In the genomic region with DNA sequence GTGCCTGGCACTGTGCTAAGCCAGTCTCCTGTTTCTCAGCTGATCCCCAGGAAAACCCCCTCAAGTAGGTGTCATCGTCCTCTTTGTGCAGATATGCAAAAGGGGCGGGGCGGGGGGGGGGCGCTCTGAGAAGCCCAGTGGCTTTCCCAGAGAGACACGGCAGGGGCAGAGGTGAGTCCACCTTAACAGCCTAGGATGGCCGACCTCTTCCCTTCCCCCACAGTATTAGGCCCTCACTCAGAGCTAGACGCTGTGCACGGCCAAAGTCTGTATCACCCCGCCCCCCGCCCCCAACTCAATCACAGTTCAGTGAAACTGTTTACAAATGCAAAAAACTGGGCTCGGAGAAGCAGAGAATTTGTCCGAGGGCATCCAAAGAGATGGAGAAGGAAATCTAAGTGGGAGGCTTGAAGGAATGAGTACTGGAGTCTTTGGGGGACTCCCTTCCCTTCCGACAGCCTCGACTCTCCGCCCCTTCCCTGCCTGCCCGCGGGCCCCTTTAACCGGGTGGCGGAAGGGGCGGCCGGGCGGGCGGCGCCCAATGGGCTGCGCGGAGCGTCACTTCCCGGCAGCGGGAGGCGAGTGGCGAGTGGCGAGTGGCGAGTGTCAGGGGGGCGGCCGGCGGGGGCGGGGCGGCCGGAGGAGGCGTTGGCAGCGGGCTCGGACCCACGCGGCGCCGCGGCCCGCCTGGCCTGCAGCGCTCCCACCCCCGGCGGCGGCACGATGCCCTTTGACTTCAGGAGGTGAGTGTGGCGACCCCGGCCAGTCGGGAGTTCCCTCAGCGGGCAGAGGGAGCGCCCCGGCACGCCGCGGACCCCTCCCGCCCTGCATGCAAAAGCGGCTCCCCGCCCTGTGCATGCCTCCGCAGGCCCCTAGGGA, we compare ENCODE assay signal across 8 cellular contexts. TPM values are rescaled to one million over a fixed set of nuclear protein-coding genes. Genes with fewer than 3 reads are reported as not detected.
DNase-seq lines count a peak whose midpoint lies in the region; ATAC-seq lines count a peak whose summit lies in the region.

TSS of gene ERGIC1 (plus strand) at position 561 of the 879 bp plus-strand sequence. CDS start at position 724, 163 bp downstream.

- POLR2A ChIA-PET in activated CD4-positive, alpha-beta T cell treated with anti-CD3 and anti-CD28 coated beads, Interleukin-2, amount 10 ng/mL, durations not matched to agents 7 days and 5 days (lab: Charles Lee) = no interaction called here

- H3K9me3 Mint-ChIP-seq in activated CD4-positive, alpha-beta T cell treated with anti-CD3 and anti-CD28 coated beads, Interleukin-2, amount 10 ng/mL, durations not matched to agents 7 days and 5 days = no peaks in the 10 kb centered on the region
- no peaks in the 10 kb centered on the region for H3K9me3 Mint-ChIP-seq in dendritic cell treated with granulocyte-macrophage colony-stimulating factor and Interleukin-4, amounts not matched to agents 40 ng/mL and 50 ng/mL, for 4 days

- ATAC-seq in GM18520 (IDR thresholded peaks at IDR 0.05; ENCODE audit: unreplicated experiment) = peak; percentile 44
- ATAC-seq in HG03039 (IDR thresholded peaks at IDR 0.05; ENCODE audit: unreplicated experiment) = peak; percentile 71
- peak; percentile 79 for ATAC-seq in left lobe of liver

- peaks cover 11% of the 10 kb centered on the region for H3K36me3 Mint-ChIP-seq in activated CD4-positive, alpha-beta T cell treated with anti-CD3 and anti-CD28 coated beads, Interleukin-2, amount 10 ng/mL, durations not matched to agents 7 days and 5 days (ENCODE audit: low read depth)
- H3K36me3 Mint-ChIP-seq in dendritic cell treated with granulocyte-macrophage colony-stimulating factor and Interleukin-4, amounts not matched to agents 40 ng/mL and 50 ng/mL, for 4 days (ENCODE audit: low read depth) = peaks cover 9% of the 10 kb centered on the region

- DNase-seq in ACHN = peak; percentile 76
- DNase-seq in NCI-H460 (ENCODE audit: extremely low read depth, low read depth) = peak; percentile 71
- peak; percentile 74 for DNase-seq in activated CD4-positive, alpha-beta T cell treated with anti-CD3 and anti-CD28 coated beads, Interleukin-2, amount 10 ng/mL, durations not matched to agents 7 days and 5 days
- peak; percentile 94 for DNase-seq in left lobe of liver (ENCODE audit: low spot score)
- DNase-seq in stimulated activated CD4-positive, alpha-beta T cell treated with anti-CD3 and anti-CD28 coated beads, Interleukin-2, amount 100 ng/mL, for 48 hours = peak; percentile 48 to 60

- intact Hi-C loops in dendritic cell treated with granulocyte-macrophage colony-stimulating factor and Interleukin-4, amounts not matched to agents 40 ng/mL and 50 ng/mL, for 4 days (cut with micrococcal nuclease) = no loop called here

- in situ Hi-C loops in ACHN (cut with HindIII; ENCODE audit: low pct_ligation_motif_present, low pct_unique_long_range_greater_than_20kb, low sequenced_read_pairs) = no loop called here

- H3K27ac Mint-ChIP-seq in activated CD4-positive, alpha-beta T cell treated with anti-CD3 and anti-CD28 coated beads, Interleukin-2, amount 10 ng/mL, durations not matched to agents 7 days and 5 days = peak within 1 kb of the TSS; percentile 86
- peak within 1 kb of the TSS; percentile 89 for H3K27ac Mint-ChIP-seq in dendritic cell treated with granulocyte-macrophage colony-stimulating factor and Interleukin-4, amounts not matched to agents 40 ng/mL and 50 ng/mL, for 4 days

- CTCF ChIA-PET in activated CD4-positive, alpha-beta T cell treated with anti-CD3 and anti-CD28 coated beads, Interleukin-2, amount 10 ng/mL, durations not matched to agents 7 days and 5 days (lab: Charles Lee) = interaction anchor here (4.3 kb wide), 1 partner anchor 62 kb away, joined by 16 read pairs; the partner anchor contains the start of gene DUSP1

- peaks cover 38% of the 10 kb centered on the region for H3K4me1 Mint-ChIP-seq in activated CD4-positive, alpha-beta T cell treated with anti-CD3 and anti-CD28 coated beads, Interleukin-2, amount 10 ng/mL, durations not matched to agents 7 days and 5 days
- H3K4me1 Mint-ChIP-seq in dendritic cell treated with granulocyte-macrophage colony-stimulating factor and Interleukin-4, amounts not matched to agents 40 ng/mL and 50 ng/mL, for 4 days (ENCODE audit: low read depth) = peaks cover 69% of the 10 kb centered on the region

- H3K27me3 Mint-ChIP-seq in activated CD4-positive, alpha-beta T cell treated with anti-CD3 and anti-CD28 coated beads, Interleukin-2, amount 10 ng/mL, durations not matched to agents 7 days and 5 days = no peaks in the 10 kb centered on the region
- no peaks in the 10 kb centered on the region for H3K27me3 Mint-ChIP-seq in dendritic cell treated with granulocyte-macrophage colony-stimulating factor and Interleukin-4, amounts not matched to agents 40 ng/mL and 50 ng/mL, for 4 days

- H3K4me3 Mint-ChIP-seq in activated CD4-positive, alpha-beta T cell treated with anti-CD3 and anti-CD28 coated beads, Interleukin-2, amount 10 ng/mL, durations not matched to agents 7 days and 5 days = peak within 1 kb of the TSS; percentile 83
- peak within 1 kb of the TSS; percentile 83 for H3K4me3 Mint-ChIP-seq in dendritic cell treated with granulocyte-macrophage colony-stimulating factor and Interleukin-4, amounts not matched to agents 40 ng/mL and 50 ng/mL, for 4 days

RNA-seq across cellular contexts. Expression of gene ERGIC1, which starts in this region (rescaled TPM):
- 189 and 198 TPM in 2 replicates for total RNA-seq in NCI-H460 (2014; rRNA removed; shearing (Covaris generic))
- 98.4 and 127 TPM in 2 replicates for polyA plus RNA-seq in NCI-H460 (2014; cell fraction: nucleus; rRNA removed)
- 10 to 100 TPM; 43.4 to 45.0 TPM for total RNA-seq in activated CD4-positive, alpha-beta T cell treated with anti-CD3 and anti-CD28 coated beads, Interleukin-2, amount 10 ng/mL, durations not matched to agents 7 days and 5 days
- total RNA-seq in left lobe of liver = 158 TPM

Comparison
In these comparisons a context has a peak if more than half of its experiments do, and no peak if none do; other contexts are left out.
1. Peak in every context shown above with its lines: DNase-seq and ATAC-seq.